In the genomic region with DNA sequence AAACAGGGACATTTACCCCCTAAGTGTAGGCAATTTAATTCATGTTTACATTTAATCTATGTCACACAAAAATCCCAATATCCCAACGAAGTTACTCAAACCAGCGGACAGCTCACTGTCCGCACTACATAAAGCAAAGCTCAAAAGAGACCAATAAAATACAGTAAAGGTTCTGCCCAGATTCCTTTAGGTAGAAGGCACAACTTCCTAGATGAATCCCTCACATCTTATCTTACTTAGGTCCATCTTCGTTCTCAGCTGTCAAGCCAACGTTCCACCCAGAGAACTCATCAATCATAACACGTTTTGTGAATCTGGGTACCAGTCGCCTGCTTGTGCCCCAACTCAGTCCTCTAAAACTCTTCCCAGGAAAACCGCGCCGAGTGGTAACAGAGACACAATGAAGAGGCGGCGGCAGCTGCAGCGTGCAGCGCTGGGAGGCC, we compare ENCODE assay signal across 8 cellular contexts. TPM values are rescaled to one million over a fixed set of nuclear protein-coding genes. Genes with fewer than 3 reads are reported as not detected.
A peak's percentile ranks its signal among the peaks of the same experiment; 100 is the strongest.
DNase-seq lines count a peak whose midpoint lies in the region; ATAC-seq and TF ChIP-seq lines count a peak whose summit lies in the region.

No MANE protein-coding gene starts in this region.

- H3K27ac ChIP-seq in CD4-positive, CD25-positive, alpha-beta regulatory T cell (ENCODE audit: insufficient read depth, low read length, poor library complexity, severe bottlenecking), result peak overlapping the region; percentile 99
- peak overlapping the region; percentile 86 for H3K27ac ChIP-seq in duodenal mucosa (ENCODE audit: low read depth, low read length)

- H3K27me3 Mint-ChIP-seq in CD4-positive, CD25-positive, alpha-beta regulatory T cell, result peaks cover 10% of the 10 kb centered on the region
- H3K27me3 Mint-ChIP-seq in nephron progenitor cell (ENCODE audit: low read depth, poor library complexity), result peaks cover 3% of the 10 kb centered on the region

- H3K36me3 Mint-ChIP-seq in CD4-positive, CD25-positive, alpha-beta regulatory T cell, result peaks cover 42% of the 10 kb centered on the region
- H3K36me3 Mint-ChIP-seq in nephron progenitor cell (ENCODE audit: low read depth), result peaks cover 64% of the 10 kb centered on the region

- peak overlapping the region; percentile 96 for H3K4me3 ChIP-seq in CD4-positive, CD25-positive, alpha-beta regulatory T cell (ENCODE audit: low read depth, low read length)
- peak overlapping the region; percentile 98 for H3K4me3 ChIP-seq in Loucy (ENCODE audit: low read length, poor library complexity, severe bottlenecking)
- peak overlapping the region; percentile 99 to 100 for H3K4me3 ChIP-seq in duodenal mucosa (ENCODE audit: low read depth in 1 of 2, low read length in 2 of 2)

- H3K9ac ChIP-seq in Loucy (ENCODE audit: low read depth, low read length, poor library complexity, severe bottlenecking) (peak overlapping the region; percentile 100), duodenal mucosa (ENCODE audit: low read depth in 1 of 2, low read length in 2 of 2) (peak overlapping the region; percentile 82 to 95)

- H3K36me3 ChIP-seq in CD4-positive, CD25-positive, alpha-beta regulatory T cell (ENCODE audit: control insufficient read depth, insufficient read depth, low read length), result peaks cover 45% of the 10 kb centered on the region
- H3K36me3 ChIP-seq in Loucy (ENCODE audit: insufficient read depth, low read length), result peaks cover 49% of the 10 kb centered on the region
- peaks cover 35 to 36% of the 10 kb centered on the region in 2 donors for H3K36me3 ChIP-seq in duodenal mucosa (ENCODE audit: control insufficient read depth in 1 of 2, insufficient read depth in 2 of 2, low read length in 2 of 2)

- no peaks in the 10 kb centered on the region for H3K9me2 ChIP-seq in Loucy (replicated peaks; ENCODE audit: low read depth, low read length)

- ATAC-seq in CD4-positive, CD25-positive, alpha-beta regulatory T cell (ENCODE audit: low read depth in 2 of 2), result no peak
- ATAC-seq in HG03280 (IDR thresholded peaks at IDR 0.05; ENCODE audit: unreplicated experiment) (no peak), HG03571 (IDR thresholded peaks at IDR 0.05; ENCODE audit: unreplicated experiment) (no peak)

- peaks cover 45% of the 10 kb centered on the region for H3K4me1 ChIP-seq in CD4-positive, CD25-positive, alpha-beta regulatory T cell (ENCODE audit: control insufficient read depth, insufficient read depth, low read length, poor library complexity, severe bottlenecking)
- H3K4me1 ChIP-seq in Loucy (ENCODE audit: insufficient read depth, low read length, poor library complexity, severe bottlenecking) (peaks cover 53% of the 10 kb centered on the region), duodenal mucosa (ENCODE audit: control insufficient read depth in 1 of 2, insufficient read depth in 2 of 2, low read length in 2 of 2) (peaks cover 32% of the 10 kb centered on the region in 2 donors)

- H3F3A ChIP-seq in Loucy (ENCODE audit: low read depth), result peaks cover 15% of the 10 kb centered on the region; the same call in 1 of the 2 replicates

- peak overlapping the region; percentile 79 to 98 (median 98) for H3K27ac Mint-ChIP-seq in CD4-positive, CD25-positive, alpha-beta regulatory T cell
- H3K27ac Mint-ChIP-seq in nephron progenitor cell, result peak overlapping the region; percentile 79

- peaks cover 45 to 73% (median 55%) of the 10 kb centered on the region in 4 donors for H3K4me1 Mint-ChIP-seq in CD4-positive, CD25-positive, alpha-beta regulatory T cell
- peaks cover 62% of the 10 kb centered on the region for H3K4me1 Mint-ChIP-seq in nephron progenitor cell

- peaks cover 98% of the 10 kb centered on the region for H3K79me2 ChIP-seq in Loucy (ENCODE audit: insufficient read depth, low read length)

- peak overlapping the region; percentile 99 to 100 (median 100) for H3K4me3 Mint-ChIP-seq in CD4-positive, CD25-positive, alpha-beta regulatory T cell
- H3K4me3 Mint-ChIP-seq in nephron progenitor cell, result peak overlapping the region; percentile 100

- peaks cover 81% of the 10 kb centered on the region for H4K20me1 ChIP-seq in Loucy (ENCODE audit: insufficient read depth, low read length, poor library complexity, severe bottlenecking)

- H3K9me3 ChIP-seq in CD4-positive, CD25-positive, alpha-beta regulatory T cell (ENCODE audit: control insufficient read depth in 2 of 2, low read length in 2 of 2), result no peaks in the 10 kb centered on the region
- H3K9me3 ChIP-seq in Loucy (ENCODE audit: insufficient read depth, low read depth, low read length) (no peaks in the 10 kb centered on the region), duodenal mucosa (ENCODE audit: control insufficient read depth in 1 of 2, low read length in 2 of 2) (no peaks in the 10 kb centered on the region)

- H3K4me2 ChIP-seq in Loucy (ENCODE audit: low read depth, low read length, poor library complexity, severe bottlenecking), result peak overlapping the region; percentile 98

- H3K27me3 ChIP-seq in CD4-positive, CD25-positive, alpha-beta regulatory T cell (ENCODE audit: control insufficient read depth, insufficient read depth, low read length), result no peaks in the 10 kb centered on the region
- peaks cover 6% of the 10 kb centered on the region for H3K27me3 ChIP-seq in Loucy (ENCODE audit: insufficient read depth, low read length, poor library complexity, severe bottlenecking)
- H3K27me3 ChIP-seq in duodenal mucosa (ENCODE audit: control insufficient read depth in 1 of 2, insufficient read depth in 2 of 2, low read length in 2 of 2), result no peaks in the 10 kb centered on the region

- no peak overlapping the region for H2AFZ ChIP-seq in Loucy (ENCODE audit: low read length)

- peaks cover 0 to 4% (median 0%) of the 10 kb centered on the region in 7 donors for H3K9me3 Mint-ChIP-seq in CD4-positive, CD25-positive, alpha-beta regulatory T cell
- H3K9me3 Mint-ChIP-seq in nephron progenitor cell, result no peaks in the 10 kb centered on the region

- no peak for DNase-seq in CD4-positive, CD25-positive, alpha-beta regulatory T cell
- DNase-seq in nephron progenitor cell, result no peak
- DNase-seq in COLO829 (ENCODE audit: low spot score), result no peak
- DNase-seq in activated CD4-positive, CD25-positive, alpha-beta regulatory T cell treated with anti-CD3 and anti-CD28 coated beads, Interleukin-2, amount 50 U/mL, for 72 hours, result no peak

- TF ChIP-seq CTCF in Loucy (conservative IDR thresholded peaks at IDR 0.05; ENCODE audit: low read length) (no peak), nephron progenitor cell (IDR thresholded peaks at IDR 0.05) (no peak)

RNA-seq across cellular contexts. Expression of gene HNRNPDL, which starts 1.7 kb away (rescaled TPM):
- total RNA-seq in CD4-positive, CD25-positive, alpha-beta regulatory T cell, result 337 TPM
- 100 to 1,000 TPM; 142 to 186 (median 168) TPM for polyA plus RNA-seq in CD4-positive, CD25-positive, alpha-beta regulatory T cell

RNA-seq across cellular contexts. Expression of gene ENOPH1, which starts 1.8 kb away (rescaled TPM):
- total RNA-seq in CD4-positive, CD25-positive, alpha-beta regulatory T cell, result 26.7 TPM
- 10 to 100 TPM; 47.1 to 48.7 (median 47.8) TPM for polyA plus RNA-seq in CD4-positive, CD25-positive, alpha-beta regulatory T cell

RNA-seq across cellular contexts. Expression of gene HNRNPD, which starts 54.8 kb away (rescaled TPM):
- 270 TPM for total RNA-seq in CD4-positive, CD25-positive, alpha-beta regulatory T cell
- polyA plus RNA-seq in CD4-positive, CD25-positive, alpha-beta regulatory T cell, result 100 to 1,000 TPM; 193 to 210 (median 202) TPM
